27 cellular contexts compared by ENCODE assay signal in genomic region chr13:112447761-112448603, GRCh38.
A peak's percentile ranks its signal among the peaks of the same experiment; 100 is the strongest.
DNase-seq lines count a peak whose midpoint lies in the region; ATAC-seq and TF ChIP-seq lines count a peak whose summit lies in the region.
"Had no signal": no experiment of that assay in that cellular context is flagged by ENCODE, and none has a peak within 500 bp of the region (broad histone marks: within the 10 kb centered on the region; RNA-seq: fewer than 3 reads in every experiment).

No MANE protein-coding gene starts in this region.

- no peak overlapping the region for H3K4ac ChIP-seq in H9 (ENCODE audit: low read depth, low read length)

- H3K4me2 ChIP-seq in H9 (ENCODE audit: insufficient read depth, insufficient read length, low read length) = no peak overlapping the region

- no peak overlapping the region for H4K8ac ChIP-seq in H9 (replicated peaks; ENCODE audit: insufficient read length, low read depth, low read length)

- H2BK5ac ChIP-seq in H9 (ENCODE audit: insufficient read length, low read length) = no peak overlapping the region

- H3K9me3 Mint-ChIP-seq in H9 = no peaks in the 10 kb centered on the region
- H3K9me3 Mint-ChIP-seq in osteocyte (ENCODE audit: unreplicated experiment) = no peaks in the 10 kb centered on the region
- H3K9me3 Mint-ChIP-seq: activated CD4-positive, alpha-beta T cell treated with anti-CD3 and anti-CD28 coated beads, Interleukin-2, amount 10 ng/mL, durations not matched to agents 24 days and 14 days; activated naive CD4-positive, alpha-beta T cell treated with anti-CD3 and anti-CD28 coated beads, Interleukin-2, amount 50 U/mL, for 24 hours; CD4-positive, alpha-beta memory T cell; neural crest cell; stimulated activated effector memory CD8-positive, alpha-beta T cell treated with anti-CD3 and anti-CD28 coated beads, Interleukin-12 subunit alpha, Interleukin-12 subunit beta, amount 100 ng/mL, for 72 hours had no signal

- no peaks in the 10 kb centered on the region for H4K20me1 ChIP-seq in H9 (ENCODE audit: control insufficient read depth, insufficient read depth, insufficient read length)

- H3K79me2 ChIP-seq in H9 (ENCODE audit: insufficient read depth, low read length) = no peaks in the 10 kb centered on the region

- H3K14ac ChIP-seq in H9 (ENCODE audit: insufficient read depth, low read length) = no peak overlapping the region

- H4K91ac ChIP-seq in H9 (ENCODE audit: insufficient read length, low read depth, low read length) = no peak overlapping the region

- no peak overlapping the region for H3K27ac ChIP-seq in H9 (ENCODE audit: insufficient read length, low read depth, low read length)
- H3K27ac ChIP-seq in colonic mucosa = no peak overlapping the region
- H3K27ac ChIP-seq: 22Rv1, cardiac muscle cell, heart left ventricle, prostate gland, testis, VCaP had no signal

- no peaks in the 10 kb centered on the region for H3K23me2 ChIP-seq in H9 (ENCODE audit: insufficient read length, low read depth, low read length, poor library complexity, severe bottlenecking)

- no CpG with 5 or more reads among the region's 27 CpGs for WGBS in H9 (ENCODE audit: extremely low coverage, insufficient read length, low lambda C conversion rate)

- no peaks in the 10 kb centered on the region; the same call in 1 of the 2 replicates for H3K27me3 ChIP-seq in H9 (ENCODE audit: insufficient read depth, low read length)
- peaks cover 6% of the 10 kb centered on the region for H3K27me3 ChIP-seq in colonic mucosa
- no peaks in the 10 kb centered on the region for H3K27me3 ChIP-seq in HAP-1 (ENCODE audit: low read depth)
- H3K27me3 ChIP-seq: testis had no signal

- H3K4me3 Mint-ChIP-seq in H9 (no peak overlapping the region), osteocyte (ENCODE audit: unreplicated experiment) (no peak overlapping the region)
- H3K4me3 Mint-ChIP-seq: activated CD4-positive, alpha-beta T cell treated with anti-CD3 and anti-CD28 coated beads, Interleukin-2, amount 10 ng/mL, durations not matched to agents 24 days and 14 days; activated naive CD4-positive, alpha-beta T cell treated with anti-CD3 and anti-CD28 coated beads, Interleukin-2, amount 50 U/mL, for 24 hours; CD4-positive, alpha-beta memory T cell; neural crest cell; stimulated activated effector memory CD8-positive, alpha-beta T cell treated with anti-CD3 and anti-CD28 coated beads, Interleukin-12 subunit alpha, Interleukin-12 subunit beta, amount 100 ng/mL, for 72 hours had no signal

- no peaks in the 10 kb centered on the region for H3K79me1 ChIP-seq in H9 (ENCODE audit: insufficient read depth, low read depth, low read length, poor library complexity, severe bottlenecking)

- H3T11ph ChIP-seq in H9 (ENCODE audit: low read length) = no peak overlapping the region

- in situ Hi-C loops in HAP-1 (cut with MboI; ENCODE audit: low sequenced_read_pairs) = loop anchor here (25.0 kb wide), 1 partner anchor 386 kb away; the partner anchor contains the start of gene SOX1

- no peak overlapping the region for H3K56ac ChIP-seq in H9 (ENCODE audit: insufficient read length, low read depth, low read length)

- TF ChIP-seq CTCF in H9 (conservative IDR thresholded peaks at IDR 0.05) (no peak), colonic mucosa (IDR thresholded peaks at IDR 0.05) (no peak), osteocyte (IDR thresholded peaks at IDR 0.05) (no peak)

- H4K5ac ChIP-seq in H9 (ENCODE audit: insufficient read length, low read depth, low read length) = no peak overlapping the region

- H3K36me3 Mint-ChIP-seq in H9 (ENCODE audit: insufficient read depth in 1 of 3, low read depth in 3 of 3) (no peaks in the 10 kb centered on the region; a peak in 1 of 7 replicates), osteocyte (ENCODE audit: unreplicated experiment) (no peaks in the 10 kb centered on the region)
- H3K36me3 Mint-ChIP-seq: activated naive CD4-positive, alpha-beta T cell treated with anti-CD3 and anti-CD28 coated beads, Interleukin-2, amount 50 U/mL, for 24 hours; CD4-positive, alpha-beta memory T cell; stimulated activated effector memory CD8-positive, alpha-beta T cell treated with anti-CD3 and anti-CD28 coated beads, Interleukin-12 subunit alpha, Interleukin-12 subunit beta, amount 100 ng/mL, for 72 hours had no signal

- ATAC-seq in GM21360 (IDR thresholded peaks at IDR 0.05; ENCODE audit: unreplicated experiment) (no peak), GM18517 (IDR thresholded peaks at IDR 0.05; ENCODE audit: unreplicated experiment) (no peak)
- ATAC-seq: heart left ventricle; stimulated activated effector memory CD8-positive, alpha-beta T cell treated with anti-CD3 and anti-CD28 coated beads, Interleukin-12 subunit alpha, Interleukin-12 subunit beta, amount 100 ng/mL, for 72 hours had no signal

- H3K36me3 ChIP-seq in colonic mucosa (no peaks in the 10 kb centered on the region), HAP-1 (replicated peaks) (no peaks in the 10 kb centered on the region)
- H3K36me3 ChIP-seq: cardiac muscle cell, heart left ventricle, prostate gland had no signal

- no peak overlapping the region for H2AFZ ChIP-seq in H9 (ENCODE audit: low read length)

- peak overlapping the region in 1 of 3 experiments; percentile 52; a peak in 1 of 7 replicates for H3K27ac Mint-ChIP-seq in H9
- no peak overlapping the region for H3K27ac Mint-ChIP-seq in osteocyte (ENCODE audit: unreplicated experiment)
- H3K27ac Mint-ChIP-seq: activated CD4-positive, alpha-beta T cell treated with anti-CD3 and anti-CD28 coated beads, Interleukin-2, amount 10 ng/mL, durations not matched to agents 24 days and 14 days; activated naive CD4-positive, alpha-beta T cell treated with anti-CD3 and anti-CD28 coated beads, Interleukin-2, amount 50 U/mL, for 24 hours; stimulated activated effector memory CD8-positive, alpha-beta T cell treated with anti-CD3 and anti-CD28 coated beads, Interleukin-12 subunit alpha, Interleukin-12 subunit beta, amount 100 ng/mL, for 72 hours had no signal

- no peak overlapping the region for H2BK15ac ChIP-seq in H9 (ENCODE audit: low read depth, low read length)

- no peak overlapping the region for H3K18ac ChIP-seq in H9 (ENCODE audit: insufficient read length, low read depth, low read length)

- H3K4me1 ChIP-seq in H9 (ENCODE audit: insufficient read depth, low read length) (no peaks in the 10 kb centered on the region), colonic mucosa (no peaks in the 10 kb centered on the region), HAP-1 (no peaks in the 10 kb centered on the region)
- H3K4me1 ChIP-seq: prostate gland, testis had no signal

- H3K9ac ChIP-seq in H9 (ENCODE audit: extremely low read depth, insufficient read length, low read length) (no peak overlapping the region), colonic mucosa (ENCODE audit: low read depth in 2 of 2, low read length in 2 of 2) (no peak overlapping the region)

- H3K27me3 Mint-ChIP-seq in H9 (ENCODE audit: low read depth) (peaks cover 49% of the 10 kb centered on the region), osteocyte (ENCODE audit: unreplicated experiment) (peaks cover 5% of the 10 kb centered on the region)

- H3K23ac ChIP-seq in H9 (ENCODE audit: insufficient read length, low read depth, low read length) = no peak overlapping the region

- H3K4me3 ChIP-seq in colonic mucosa = no peak overlapping the region
- no peak overlapping the region for H3K4me3 ChIP-seq in HAP-1
- H3K4me3 ChIP-seq: cardiac muscle cell, heart left ventricle, prostate gland, testis had no signal

- intact Hi-C loops in colonic mucosa (cut with DNase I) = loop anchor here (5.0 to 10.0 kb wide), 2 partner anchors 383 to 976 kb away; partner anchors contain the start of gene SOX1

- H2AK5ac ChIP-seq in H9 (ENCODE audit: insufficient read length, low read length) = no peak overlapping the region

- DNase-seq in NCI-H187 (lab: John Stamatoyannopoulos, UW) (peak; percentile 50 to 52), NCI-H187 treated with DMSO at 0.1 percent for 48 hours (lab: John Stamatoyannopoulos, UW) (no peak), H9 (peak; percentile 22), colonic mucosa (peak; percentile 15), osteocyte (ENCODE audit: extremely low spot score, unreplicated experiment) (peak; percentile 84), HAP-1 (ENCODE audit: low spot score in 2 of 2) (no peak)
- DNase-seq: activated CD4-positive, alpha-beta T cell treated with anti-CD3 and anti-CD28 coated beads, Interleukin-2, amount 10 ng/mL, durations not matched to agents 24 days and 14 days; anterior cingulate cortex; CD4-positive, alpha-beta memory T cell; dermis blood vessel endothelial cell; DMS153; GDM1; MV-4-11; NCI-H2029; NCI-H446 treated with DMSO at 0.1 percent for 48 hours; stimulated activated CD4-positive, alpha-beta T cell treated with anti-CD3 and anti-CD28 coated beads, Interleukin-1b, Interleukin-23, amount 100 ng/mL, for 48 hours; testis had no signal

- no peak overlapping the region for H2BK20ac ChIP-seq in H9 (ENCODE audit: low read depth, low read length, poor library complexity, severe bottlenecking)

- H2BK120ac ChIP-seq in H9 (ENCODE audit: low read depth, low read length, poor library complexity, severe bottlenecking) = no peak overlapping the region

- H3K4me1 Mint-ChIP-seq in H9 = peaks cover 7 to 13% of the 10 kb centered on the region in 2 experiments
- H3K4me1 Mint-ChIP-seq in osteocyte (ENCODE audit: unreplicated experiment) = peaks cover 4% of the 10 kb centered on the region
- H3K4me1 Mint-ChIP-seq: activated CD4-positive, alpha-beta T cell treated with anti-CD3 and anti-CD28 coated beads, Interleukin-2, amount 10 ng/mL, durations not matched to agents 24 days and 14 days; activated naive CD4-positive, alpha-beta T cell treated with anti-CD3 and anti-CD28 coated beads, Interleukin-2, amount 50 U/mL, for 24 hours had no signal

- H3K9me3 ChIP-seq in H9 (ENCODE audit: control insufficient read depth, low read depth, low read length) = no peaks in the 10 kb centered on the region
- no peaks in the 10 kb centered on the region for H3K9me3 ChIP-seq in colonic mucosa
- no peaks in the 10 kb centered on the region for H3K9me3 ChIP-seq in HAP-1
- H3K9me3 ChIP-seq: heart left ventricle, prostate gland, testis had no signal

- H2BK12ac ChIP-seq in H9 (ENCODE audit: insufficient read length, low read depth, low read length) = no peak overlapping the region

Comparison
In these comparisons a context has a peak if more than half of its experiments do, and no peak if none do; other contexts are left out.
1. DNase-seq: peak in NCI-H187 (2 of 2), H9 (single experiment), colonic mucosa (single experiment) and osteocyte (single experiment); none in NCI-H187 treated with DMSO at 0.1 percent for 48 hours (single experiment) and HAP-1 (0 of 2).